In the genomic region with DNA sequence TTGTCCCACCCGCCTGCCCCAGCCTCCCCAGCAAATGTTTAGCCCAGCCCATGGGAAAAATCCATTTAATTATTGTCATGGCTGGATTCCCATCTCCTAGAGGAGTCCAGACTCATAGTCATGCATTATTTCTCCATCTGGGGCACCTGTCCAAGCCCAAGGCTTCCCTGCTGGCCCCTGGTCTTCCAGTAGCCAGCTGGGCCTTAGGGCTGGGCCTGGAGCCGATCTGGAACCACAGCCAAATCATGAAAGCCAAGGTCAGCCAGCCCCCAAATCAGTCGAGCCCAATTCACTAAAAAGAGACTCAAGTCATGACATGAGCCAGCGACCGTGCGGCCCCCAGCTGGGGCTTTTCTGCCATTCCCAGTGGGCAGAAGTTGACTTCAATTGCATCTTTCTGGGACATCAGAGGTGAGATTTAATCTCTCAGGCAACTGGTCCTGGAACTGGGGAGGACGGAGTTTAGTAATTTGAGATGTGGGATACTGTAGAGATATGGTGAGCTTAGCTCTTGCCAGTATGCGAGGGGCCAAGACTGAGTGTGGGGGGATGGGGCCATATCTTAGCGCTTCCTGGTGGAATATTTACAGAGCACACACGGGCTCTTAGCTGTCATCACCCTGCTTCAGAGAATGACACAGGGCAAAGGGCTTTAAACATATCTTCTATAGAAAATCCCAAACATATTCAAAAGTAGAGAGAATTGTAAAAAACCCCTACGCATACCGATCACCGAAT, we compare ENCODE assay signal across 21 cellular contexts. TPM values are rescaled to one million over a fixed set of nuclear protein-coding genes. Genes with fewer than 3 reads are reported as not detected.
"Had no signal": no experiment of that assay in that cellular context is flagged by ENCODE, and none has a peak within 500 bp of the region (broad histone marks: within the 10 kb centered on the region; RNA-seq: fewer than 3 reads in every experiment).

No MANE protein-coding gene starts in this region.

- H3K27me3 ChIP-seq: cardiac muscle cell, esophagus muscularis mucosa, foreskin keratinocyte, right lobe of liver, spleen, testis, upper lobe of left lung had no signal

- H3K4me3 ChIP-seq: cardiac muscle cell, esophagus muscularis mucosa, lung, right lobe of liver, spleen, testis, upper lobe of left lung had no signal

- H3K27ac ChIP-seq: cardiac muscle cell, esophagus muscularis mucosa, foreskin keratinocyte, right lobe of liver, spleen, testis, upper lobe of left lung had no signal

- H3K36me3 Mint-ChIP-seq: immature natural killer cell, mesothelial cell of epicardium had no signal

- H3K4me3 Mint-ChIP-seq: immature natural killer cell; mesothelial cell of epicardium; nephron progenitor cell; stimulated activated naive CD8-positive, alpha-beta T cell treated with anti-CD3 and anti-CD28 coated beads, Interleukin-15, amount 100 ng/mL, for 72 hours had no signal

- H3K9me3 Mint-ChIP-seq: immature natural killer cell had no signal

- H3K4me1 Mint-ChIP-seq: immature natural killer cell, mesothelial cell of epicardium, nephron progenitor cell had no signal

- DNase-seq: activated CD4-positive, alpha-beta T cell treated with anti-CD3 and anti-CD28 coated beads for 1 hour; activated CD4-positive, alpha-beta T cell treated with anti-CD3 and anti-CD28 coated beads, Interleukin-2, amount 50 U/mL, for 4 hours; activated naive CD4-positive, alpha-beta T cell treated with anti-CD3 and anti-CD28 coated beads, Interleukin-2, amount 50 U/mL, for 16 hours; cortex of kidney; effector CD4-positive, alpha-beta T cell; foreskin keratinocyte; immature natural killer cell; nephron progenitor cell; occipital lobe; right lobe of liver; spleen; stimulated activated naive CD8-positive, alpha-beta T cell treated with anti-CD3 and anti-CD28 coated beads, Interleukin-15, amount 100 ng/mL, for 72 hours; T-helper 1 cell; T1000; testis had no signal

- H3K9me3 ChIP-seq: esophagus muscularis mucosa, right lobe of liver, testis, upper lobe of left lung had no signal

- H3K36me3 ChIP-seq: cardiac muscle cell, esophagus muscularis mucosa, right lobe of liver, spleen, upper lobe of left lung had no signal

- H3K4me1 ChIP-seq: esophagus muscularis mucosa, foreskin keratinocyte, right lobe of liver, spleen, testis, upper lobe of left lung had no signal

- H3K27me3 Mint-ChIP-seq: progenitor cell of endocrine pancreas; stimulated activated naive CD8-positive, alpha-beta T cell treated with anti-CD3 and anti-CD28 coated beads, Interleukin-15, amount 100 ng/mL, for 72 hours had no signal

- ATAC-seq: foreskin keratinocyte; stimulated activated naive CD8-positive, alpha-beta T cell treated with anti-CD3 and anti-CD28 coated beads, Interleukin-15, amount 100 ng/mL, for 72 hours had no signal

- H3K27ac Mint-ChIP-seq: immature natural killer cell; mesothelial cell of epicardium; nephron progenitor cell; progenitor cell of endocrine pancreas; stimulated activated naive CD8-positive, alpha-beta T cell treated with anti-CD3 and anti-CD28 coated beads, Interleukin-15, amount 100 ng/mL, for 72 hours had no signal

RNA-seq across cellular contexts. Expression of a gene that starts 9.4 kb away (rescaled TPM):
- total RNA-seq: cardiac muscle cell, esophagus muscularis mucosa, foreskin keratinocyte, lung, mesothelial cell of epicardium, occipital lobe, progenitor cell of endocrine pancreas, upper lobe of left lung had no signal
- polyA plus RNA-seq: cardiac muscle cell, foreskin keratinocyte had no signal

RNA-seq across cellular contexts. Expression of a gene that starts 19.7 kb away (rescaled TPM):
- total RNA-seq: cardiac muscle cell, esophagus muscularis mucosa, mesothelial cell of epicardium, occipital lobe, progenitor cell of endocrine pancreas had no signal
- polyA plus RNA-seq: cardiac muscle cell had no signal

RNA-seq across cellular contexts. Expression of a gene that starts 24.3 kb away (rescaled TPM):
- total RNA-seq: cardiac muscle cell, foreskin keratinocyte, mesothelial cell of epicardium, progenitor cell of endocrine pancreas had no signal
- polyA plus RNA-seq: cardiac muscle cell, foreskin keratinocyte had no signal
